In genomic region chr19:35590875-35591274, GRCh38 we compare ENCODE assay signal across 32 cellular contexts. TPM values are rescaled to one million over a fixed set of nuclear protein-coding genes. Genes with fewer than 3 reads are reported as not detected.
"Had no signal": no experiment of that assay in that cellular context is flagged by ENCODE, and none has a peak within 500 bp of the region (broad histone marks: within the 10 kb centered on the region; RNA-seq: fewer than 3 reads in every experiment).

No MANE protein-coding gene starts in this region.

- DNase-seq: stimulated activated CD4-positive, alpha-beta T cell treated with anti-CD3 and anti-CD28 coated beads, Interleukin-2, amount 100 ng/mL, for 48 hours; stimulated activated CD4-positive, alpha-beta T cell treated with anti-CD3 and anti-CD28 coated beads, Interleukin-4, amount 100 ng/mL, for 1 hour; stimulated activated CD4-positive, alpha-beta T cell treated with anti-CD3 and anti-CD28 coated beads, Interleukin-4, amount 100 ng/mL, for 24 hours; stimulated activated CD4-positive, alpha-beta T cell treated with anti-CD3 and anti-CD28 coated beads, Interleukin-4, amount 100 ng/mL, for 4 hours; stimulated activated CD8-positive, alpha-beta memory T cell treated with anti-CD3 and anti-CD28 coated beads, Interleukin-4, amount 100 ng/mL, for 48 hours; stimulated activated naive B cell treated with anti-CD40 and anti-IgM and Interleukin-4, amounts not matched to agents 10 μg/mL and 1 μg/mL and 100 μg/mL, for 72 hours; stimulated activated naive CD4-positive, alpha-beta T cell; stimulated activated naive CD4-positive, alpha-beta T cell treated with Interleukin-2 at 50 U/mL for 16 hours; stimulated activated naive CD8-positive, alpha-beta T cell treated with anti-CD3 and anti-CD28 coated beads, Interleukin-15, amount 100 ng/mL, for 72 hours; stimulated activated naive CD8-positive, alpha-beta T cell treated with anti-CD3 and anti-CD28 coated beads, Interleukin-15, Interleukin-2, amounts not matched to agents 100 U/mL and 50 U/mL, for 24 hours; stomach; substantia nigra; testis; thyroid gland; tibial artery; transverse colon; trophoblast cell; upper lobe of left lung; upper lobe of right lung; uterus had no signal

- H3K4me3 ChIP-seq: stomach, suprapubic skin, testis, thoracic aorta, thyroid gland, tibial artery, tibial nerve, transverse colon, upper lobe of left lung, upper lobe of right lung, uterus, vagina had no signal

- H3K36me3 ChIP-seq: stomach, suprapubic skin, thoracic aorta, thyroid gland, tibial artery, tibial nerve, transverse colon, upper lobe of left lung, upper lobe of right lung, uterus, vagina had no signal

- ATAC-seq: stimulated activated effector memory CD8-positive, alpha-beta T cell treated with anti-CD3 and anti-CD28 coated beads, Interleukin-12 subunit alpha, Interleukin-12 subunit beta, amount 100 ng/mL, for 72 hours; stimulated activated memory B cell treated with anti-CD40 and anti-IgM and Interleukin-4, amounts not matched to agents 10 μg/mL and 1 μg/mL and 100 μg/mL, for 72 hours; stimulated activated naive B cell treated with anti-CD40 and anti-IgM and Interleukin-4, amounts not matched to agents 10 μg/mL and 1 μg/mL and 100 μg/mL, for 72 hours; stimulated activated naive CD8-positive, alpha-beta T cell treated with anti-CD3 and anti-CD28 coated beads, Interleukin-15, amount 100 ng/mL, for 72 hours; stimulated activated naive CD8-positive, alpha-beta T cell treated with anti-CD3 and anti-CD28 coated beads, Interleukin-15, Interleukin-2, amounts not matched to agents 100 U/mL and 50 U/mL, for 24 hours; upper lobe of right lung had no signal

- H3K27ac ChIP-seq: stomach, suprapubic skin, testis, thoracic aorta, thyroid gland, tibial artery, tibial nerve, transverse colon, upper lobe of left lung, upper lobe of right lung, uterus, vagina had no signal

- H3K27me3 ChIP-seq: testis, thyroid gland, upper lobe of left lung, uterus, vagina had no signal

- H3K9me3 ChIP-seq: stomach, suprapubic skin, testis, thoracic aorta, thyroid gland, tibial artery, tibial nerve, transverse colon, upper lobe of left lung, upper lobe of right lung, uterus, vagina had no signal

- FAIRE-seq: urothelium cell line had no signal

- H3K4me1 ChIP-seq: stomach, suprapubic skin, testis, tibial artery, tibial nerve, transverse colon, upper lobe of left lung, upper lobe of right lung, uterus, vagina had no signal

RNA-seq across cellular contexts. Expression of gene PMIS2, which starts 4.9 kb away (rescaled TPM):
- total RNA-seq: stomach, subcutaneous adipose tissue, suprapubic skin, temporal lobe, thoracic aorta, thyroid gland, tibial nerve, transverse colon, upper lobe of left lung, upper lobe of right lung, ureter, urinary bladder, uterus, vagina had no signal
- polyA plus RNA-seq: stomach, thymus, urinary bladder had no signal

RNA-seq across cellular contexts. Expression of gene ATP4A, which starts 27.4 kb away (rescaled TPM):
- total RNA-seq: subcutaneous adipose tissue, suprapubic skin, transverse colon, upper lobe of left lung, upper lobe of right lung, ureter, urinary bladder, vagina had no signal
- polyA plus RNA-seq: urinary bladder had no signal
